22 cellular contexts compared by ENCODE assay signal in the genomic region with DNA sequence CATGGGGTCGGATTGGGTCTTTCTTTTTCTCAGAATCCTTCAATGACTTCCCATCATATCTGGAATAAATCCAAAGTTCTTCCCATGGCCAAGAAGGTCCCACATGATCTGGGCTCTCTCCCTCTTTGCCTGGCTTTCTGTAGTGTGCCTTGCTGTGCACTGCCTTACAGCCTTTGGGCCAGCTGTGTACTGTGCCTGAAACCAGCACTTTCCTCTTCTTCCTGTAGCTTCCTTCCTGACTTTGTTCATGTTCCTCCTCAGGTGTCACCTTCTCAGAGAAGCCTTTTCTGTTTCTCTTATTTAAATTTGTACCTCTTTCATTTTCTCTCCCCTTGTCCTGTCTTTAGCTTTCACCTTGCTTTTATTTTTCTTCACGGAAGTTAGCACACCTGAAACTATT.
"Had no signal": no experiment of that assay in that cellular context is flagged by ENCODE, and none has a peak within 500 bp of the region (broad histone marks: within the 10 kb centered on the region; RNA-seq: fewer than 3 reads in every experiment).

No MANE protein-coding gene starts in this region.

- H3K36me3 ChIP-seq: esophagus muscularis mucosa, ovary, right lobe of liver, thoracic aorta had no signal

- H3K4me3 ChIP-seq: esophagus muscularis mucosa, ovary, right lobe of liver, thoracic aorta had no signal

- H3K27ac ChIP-seq: esophagus muscularis mucosa, foreskin keratinocyte, ovary, right lobe of liver, thoracic aorta had no signal

- H3K9me3 ChIP-seq: ovary had no signal

- H3K4me1 ChIP-seq: foreskin keratinocyte had no signal

- ATAC-seq: activated CD8-positive, alpha-beta memory T cell treated with anti-CD3 and anti-CD28 coated beads, Interleukin-2, amount 10 ng/mL, durations not matched to agents 7 days and 5 days; activated CD8-positive, alpha-beta T cell treated with anti-CD3 and anti-CD28 coated beads, Interleukin-2, amount 10 ng/mL, durations not matched to agents 7 days and 5 days; activated naive CD8-positive, alpha-beta T cell treated with anti-CD3 and anti-CD28 coated beads, Interleukin-2, amount 50 U/mL, for 24 hours; effector memory CD8-positive, alpha-beta T cell; foreskin keratinocyte; left colon; naive thymus-derived CD4-positive, alpha-beta T cell; right lobe of liver had no signal

- H3K27me3 ChIP-seq: ovary had no signal

- DNase-seq: activated B cell treated with CpG ODN at 0.5 μM for 24 hours; activated CD4-positive, alpha-beta T cell treated with anti-CD3 and anti-CD28 coated beads, Interleukin-2, amount 50 U/mL, for 1 hour; activated CD8-positive, alpha-beta memory T cell treated with anti-CD3 and anti-CD28 coated beads, Interleukin-2, amount 10 ng/mL, durations not matched to agents 7 days and 5 days; activated CD8-positive, alpha-beta T cell treated with anti-CD3 and anti-CD28 coated beads, Interleukin-2, amount 10 ng/mL, durations not matched to agents 7 days and 5 days; activated naive CD8-positive, alpha-beta T cell treated with anti-CD3 and anti-CD28 coated beads, Interleukin-2, amount 50 U/mL, for 24 hours; activated T-cell treated with anti-CD3 and anti-CD28 coated beads, Interleukin-2, amount 50 U/mL, for 48 hours; amygdala; caudate nucleus; cortex of kidney; effector memory CD8-positive, alpha-beta T cell; foreskin keratinocyte; glutamatergic neuron; kidney; left colon; mammary epithelial cell; naive thymus-derived CD4-positive, alpha-beta T cell; ovary; right lobe of liver; stimulated activated CD4-positive, alpha-beta T cell treated with anti-CD3 and anti-CD28 coated beads, Interleukin-2, amount 100 ng/mL, for 48 hours; trophoblast cell had no signal
